ENCODE assay signal across 1 cellular context in genomic region chr10:71923138-71923692, GRCh38.
TF ChIP-seq lines count a peak whose summit lies in the region.

No MANE protein-coding gene starts in this region.

TF ChIP-seq in GM23338, 12 proteins besides CTCF, POLR2A, EP300 and RAD21 (continued from another document):
- TF ChIP-seq ZNF331 (CRISPR knock-in tag; IDR thresholded peaks at IDR 0.05; ENCODE audit: low read depth) (no peak), NANOG (IDR thresholded peaks at IDR 0.05; ENCODE audit: borderline replicate concordance) (no peak), ZNF462 (CRISPR knock-in tag; IDR thresholded peaks at IDR 0.05) (no peak), REST (IDR thresholded peaks at IDR 0.05; ENCODE audit: unreplicated experiment) (no peak), STAT1 (IDR thresholded peaks at IDR 0.05; ENCODE audit: unreplicated experiment) (no peak), JUNB (IDR thresholded peaks at IDR 0.05; ENCODE audit: unreplicated experiment) (no peak), EZH2phosphoT487 (IDR thresholded peaks at IDR 0.05; ENCODE audit: unreplicated experiment) (no peak), ZNF114 (CRISPR knock-in tag; IDR thresholded peaks at IDR 0.05) (no peak)
TF ChIP-seq in GM23338: peak in this region for 0.
